In genomic region chr20:62792940-62793756, GRCh38 we compare ENCODE assay signal across 8 cellular contexts. TPM values are rescaled to one million over a fixed set of nuclear protein-coding genes. Genes with fewer than 3 reads are reported as not detected.
A peak's percentile ranks its signal among the peaks of the same experiment; 100 is the strongest.
DNase-seq lines count a peak whose midpoint lies in the region; ATAC-seq and TF ChIP-seq lines count a peak whose summit lies in the region.

No MANE protein-coding gene starts in this region.

- TF ChIP-seq CTCF in 22Rv1 (IDR thresholded peaks at IDR 0.05) (no peak), H9 (conservative IDR thresholded peaks at IDR 0.05) (no peak), body of pancreas (IDR thresholded peaks at IDR 0.05) (no peak), GM13976 (IDR thresholded peaks at IDR 0.05; ENCODE audit: borderline replicate concordance, control extremely low read depth, extremely low read depth, insufficient read depth, missing control alignments) (no peak)

- H3K4ac ChIP-seq in H9 (ENCODE audit: low read depth, low read length): no peak overlapping the region

- no peak overlapping the region for H3K18ac ChIP-seq in H9 (ENCODE audit: insufficient read length, low read depth, low read length)

- no peak overlapping the region for H2AFZ ChIP-seq in H9 (ENCODE audit: low read length)

- in situ Hi-C loops in GM13976 (cut with MboI; ENCODE audit: low sequenced_read_pairs, unreplicated experiment): loop anchor here (25.0 kb wide), 1 partner anchor 131 kb away; no protein-coding TSS in a partner anchor

- no peaks in the 10 kb centered on the region; a peak in 1 of 5 replicates for H3K9me3 Mint-ChIP-seq in H9
- H3K9me3 Mint-ChIP-seq in natural killer cell treated with Interleukin-12 subunit alpha and Interleukin-12 subunit beta and Interleukin-15 and Interleukin-18, amount 100 ng/mL, for 72 hours: no peaks in the 10 kb centered on the region

- H2BK120ac ChIP-seq in H9 (ENCODE audit: low read depth, low read length, poor library complexity, severe bottlenecking): no peak overlapping the region

- no peak overlapping the region for H3K4me2 ChIP-seq in H9 (ENCODE audit: insufficient read depth, insufficient read length, low read length)

- H4K8ac ChIP-seq in H9 (replicated peaks; ENCODE audit: insufficient read length, low read depth, low read length): no peak overlapping the region

- intact Hi-C loops in body of pancreas (cut with DNase I): no loop called here

- H3K9ac ChIP-seq in H9 (ENCODE audit: extremely low read depth, insufficient read length, low read length): no peak overlapping the region

- H3K79me2 ChIP-seq in H9 (ENCODE audit: insufficient read depth, low read length): no peaks in the 10 kb centered on the region

- no peak overlapping the region for H3K56ac ChIP-seq in H9 (ENCODE audit: insufficient read length, low read depth, low read length)

- peaks cover 2 to 7% (median 4%) of the 10 kb centered on the region in 3 experiments; a peak in 6 of 7 replicates for H3K36me3 Mint-ChIP-seq in H9 (ENCODE audit: insufficient read depth in 1 of 3, low read depth in 3 of 3)
- H3K36me3 Mint-ChIP-seq in natural killer cell treated with Interleukin-12 subunit alpha and Interleukin-12 subunit beta and Interleukin-15 and Interleukin-18, amount 100 ng/mL, for 72 hours: no peaks in the 10 kb centered on the region

- H3K23me2 ChIP-seq in H9 (ENCODE audit: insufficient read length, low read depth, low read length, poor library complexity, severe bottlenecking): peaks cover 4% of the 10 kb centered on the region

- no peak overlapping the region for H3K23ac ChIP-seq in H9 (ENCODE audit: insufficient read length, low read depth, low read length)

- no CpG with 5 or more reads among the region's 22 CpGs for WGBS in H9 (ENCODE audit: extremely low coverage, insufficient read length, low lambda C conversion rate)
- WGBS in body of pancreas, 2 donors: 77 to 83% methylated on average over 19 to 22 of the region's 22 CpGs

- H4K20me1 ChIP-seq in H9 (ENCODE audit: control insufficient read depth, insufficient read depth, insufficient read length): no peaks in the 10 kb centered on the region

- H3K27me3 Mint-ChIP-seq in H9 (ENCODE audit: low read depth): peaks cover 33% of the 10 kb centered on the region
- H3K27me3 Mint-ChIP-seq in natural killer cell treated with Interleukin-12 subunit alpha and Interleukin-12 subunit beta and Interleukin-15 and Interleukin-18, amount 100 ng/mL, for 72 hours: no peaks in the 10 kb centered on the region

- TF ChIP-seq POLR2A in body of pancreas (IDR thresholded peaks at IDR 0.05): no peak

- no peak overlapping the region for H2BK5ac ChIP-seq in H9 (ENCODE audit: insufficient read length, low read length)

- H3K9me3 ChIP-seq in H9 (ENCODE audit: control insufficient read depth, low read depth, low read length): no peaks in the 10 kb centered on the region
- H3K9me3 ChIP-seq in body of pancreas: no peaks in the 10 kb centered on the region

- no peak overlapping the region for H2BK12ac ChIP-seq in H9 (ENCODE audit: insufficient read length, low read depth, low read length)

- no peak overlapping the region for H4K5ac ChIP-seq in H9 (ENCODE audit: insufficient read length, low read depth, low read length)

- H3K79me1 ChIP-seq in H9 (ENCODE audit: insufficient read depth, low read depth, low read length, poor library complexity, severe bottlenecking): no peaks in the 10 kb centered on the region

- H3K27me3 ChIP-seq in H9 (ENCODE audit: insufficient read depth, low read length) (no peaks in the 10 kb centered on the region), body of pancreas (no peaks in the 10 kb centered on the region)

- H2AK5ac ChIP-seq in H9 (ENCODE audit: insufficient read length, low read length): no peak overlapping the region

- peak overlapping the region in 1 of 2 experiments; percentile 23; a peak in 2 of 5 replicates for H3K4me3 Mint-ChIP-seq in H9
- peak overlapping the region; percentile 53 for H3K4me3 Mint-ChIP-seq in natural killer cell treated with Interleukin-12 subunit alpha and Interleukin-12 subunit beta and Interleukin-15 and Interleukin-18, amount 100 ng/mL, for 72 hours

- no peak overlapping the region for H3K27ac Mint-ChIP-seq in H9
- peak overlapping the region; percentile 88 to 90 for H3K27ac Mint-ChIP-seq in natural killer cell treated with Interleukin-12 subunit alpha and Interleukin-12 subunit beta and Interleukin-15 and Interleukin-18, amount 100 ng/mL, for 72 hours

- no peak overlapping the region for H2BK20ac ChIP-seq in H9 (ENCODE audit: low read depth, low read length, poor library complexity, severe bottlenecking)

- no peak overlapping the region for H3K4me3 ChIP-seq in body of pancreas

- H4K91ac ChIP-seq in H9 (ENCODE audit: insufficient read length, low read depth, low read length): no peak overlapping the region

- H3K4me1 ChIP-seq in H9 (ENCODE audit: insufficient read depth, low read length) (no peaks in the 10 kb centered on the region), body of pancreas (peaks cover 31% of the 10 kb centered on the region)

- DNase-seq in H9 (peak; percentile 56), body of pancreas (no peak), NCI-H1048 (lab: John Stamatoyannopoulos, UW) (no peak), GM13976 (ENCODE audit: low spot score) (no peak), hepatic stellate cell (ENCODE audit: low spot score) (no peak), hippocampal formation (lab: John Stamatoyannopoulos, UW) (no peak)
- no peak for DNase-seq in natural killer cell treated with Interleukin-12 subunit alpha and Interleukin-12 subunit beta and Interleukin-15 and Interleukin-18, amount 100 ng/mL, for 72 hours (ENCODE audit: low spot score)

- H3K27ac ChIP-seq in 22Rv1 (peak overlapping the region; percentile 98), H9 (ENCODE audit: insufficient read length, low read depth, low read length) (no peak overlapping the region), body of pancreas (peak overlapping the region; percentile 46 to 91 (median 84))

- no peak for ATAC-seq in body of pancreas
- no peak for ATAC-seq in natural killer cell treated with Interleukin-12 subunit alpha and Interleukin-12 subunit beta and Interleukin-15 and Interleukin-18, amount 100 ng/mL, for 72 hours

- H3T11ph ChIP-seq in H9 (ENCODE audit: low read length): no peak overlapping the region

- H3K14ac ChIP-seq in H9 (ENCODE audit: insufficient read depth, low read length): no peak overlapping the region

- H2BK15ac ChIP-seq in H9 (ENCODE audit: low read depth, low read length): no peak overlapping the region

- H3K4me1 Mint-ChIP-seq in H9: peaks cover 13 to 22% of the 10 kb centered on the region in 2 experiments
- H3K4me1 Mint-ChIP-seq in natural killer cell treated with Interleukin-12 subunit alpha and Interleukin-12 subunit beta and Interleukin-15 and Interleukin-18, amount 100 ng/mL, for 72 hours (ENCODE audit: low read depth in 2 of 2): peaks cover 21 to 26% of the 10 kb centered on the region in 2 donors

- no peaks in the 10 kb centered on the region for H3K36me3 ChIP-seq in body of pancreas (replicated peaks in 1 of 2; ENCODE audit: insufficient read depth in 1 of 2, low read depth in 2 of 2)

RNA-seq across cellular contexts. Expression of gene MRGBP, which starts 3.1 kb away (rescaled TPM):
- total RNA-seq in H9 (2021) (14.6 and 16.3 TPM in 2 replicates), body of pancreas (10 to 100 TPM in 1 of 2 donors, 1 to 10 TPM in 1; 7.0 to 10.2 TPM)
- total RNA-seq in natural killer cell treated with Interleukin-12 subunit alpha and Interleukin-12 subunit beta and Interleukin-15 and Interleukin-18, amount 100 ng/mL, for 72 hours: 10 to 100 TPM; 14.4 to 19.3 TPM

RNA-seq across cellular contexts. Expression of gene OGFR, which starts 11.5 kb away (rescaled TPM):
- 33.0 and 33.1 TPM in 2 replicates for total RNA-seq in H9 (2021)
- total RNA-seq in body of pancreas: 10 to 100 TPM; 46.4 to 47.8 TPM
- 10 to 100 TPM; 75.9 to 88.7 TPM for total RNA-seq in natural killer cell treated with Interleukin-12 subunit alpha and Interleukin-12 subunit beta and Interleukin-15 and Interleukin-18, amount 100 ng/mL, for 72 hours

RNA-seq across cellular contexts. Expression of gene COL9A3, which starts 23.7 kb away (rescaled TPM):
- total RNA-seq in H9 (2021) (137 and 150 TPM in 2 replicates), body of pancreas (10 to 100 TPM; 25.2 to 69.5 TPM)
- not detected for total RNA-seq in natural killer cell treated with Interleukin-12 subunit alpha and Interleukin-12 subunit beta and Interleukin-15 and Interleukin-18, amount 100 ng/mL, for 72 hours

Comparison
In these comparisons a context has a peak if more than half of its experiments do, and no peak if none do; other contexts are left out.
1. H3K27ac Mint-ChIP-seq: peak in natural killer cell treated with Interleukin-12 subunit alpha and Interleukin-12 subunit beta and Interleukin-15 and Interleukin-18, amount 100 ng/mL, for 72 hours (2 of 2); none in H9 (0 of 3).
2. RNA of gene COL9A3, which starts 23.7 kb away (total RNA-seq): 137 to 150 TPM in H9 and 25.2 to 69.5 TPM in body of pancreas; not detected in natural killer cell treated with Interleukin-12 subunit alpha and Interleukin-12 subunit beta and Interleukin-15 and Interleukin-18, amount 100 ng/mL, for 72 hours; every median in the first group is over 10 times any median in the second.